In the genomic region with DNA sequence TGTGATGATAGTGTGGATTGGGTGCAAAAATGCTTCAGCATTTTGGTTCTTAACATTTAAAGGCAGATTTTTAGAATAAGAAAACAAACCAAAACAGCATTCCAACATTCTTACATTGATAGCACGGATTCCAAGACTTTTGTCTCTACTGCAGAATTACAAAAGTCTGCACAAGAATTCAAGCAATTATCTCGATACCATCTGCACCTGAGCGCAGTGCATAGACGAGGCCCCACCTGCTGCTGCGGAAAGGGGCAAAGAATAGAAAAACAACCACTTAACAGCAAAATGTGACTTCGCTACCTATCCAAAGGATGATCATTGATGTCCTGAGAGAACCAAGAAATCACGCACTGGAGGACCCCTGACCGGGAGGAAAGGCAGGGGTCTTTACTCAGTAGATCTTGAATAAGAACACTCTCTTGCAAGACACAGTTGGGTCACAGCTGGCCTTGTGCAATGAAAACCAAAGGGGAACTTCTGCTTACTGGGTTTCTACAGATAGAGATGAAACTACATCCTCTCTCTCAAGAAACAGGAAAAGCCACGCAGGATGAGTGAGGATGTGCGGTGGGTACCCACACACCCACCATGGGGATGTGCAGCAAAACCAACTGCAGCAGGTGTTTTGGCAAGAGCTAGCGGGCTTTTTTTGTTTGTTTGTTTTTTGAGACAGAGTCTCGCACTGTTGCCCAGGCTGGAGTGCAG, we compare ENCODE assay signal across 1 cellular context.
TF ChIP-seq lines count a peak whose summit lies in the region.

No MANE protein-coding gene starts in this region.

TF ChIP-seq in GM12878, 131 proteins besides CTCF, POLR2A, EP300 and RAD21:
- TF ChIP-seq NR2C1 (IDR thresholded peaks at IDR 0.05), result no peak
